Comparison of ENCODE assay signal across 9 cellular contexts in the genomic region with DNA sequence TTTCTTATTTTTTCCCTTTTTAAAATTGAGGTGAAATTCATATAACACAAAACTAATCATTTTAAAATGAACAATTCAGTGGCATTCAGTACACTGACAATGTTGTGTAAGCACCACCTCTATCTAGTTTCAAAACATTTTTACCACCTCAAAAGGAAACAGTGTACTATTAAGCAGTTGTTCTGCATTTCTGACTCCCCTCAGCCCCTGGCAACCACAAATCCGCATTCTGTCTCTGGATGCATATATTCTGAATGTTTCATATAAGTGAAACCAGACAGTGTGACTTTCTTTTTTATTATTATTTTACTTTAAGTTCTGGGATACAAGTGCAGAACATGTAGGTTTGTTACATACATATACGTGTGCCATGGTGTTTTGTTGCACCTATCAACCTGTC. TPM values are rescaled to one million over a fixed set of nuclear protein-coding genes. Genes with fewer than 3 reads are reported as not detected.
DNase-seq lines count a peak whose midpoint lies in the region; ATAC-seq and TF ChIP-seq lines count a peak whose summit lies in the region.
"Had no signal": no experiment of that assay in that cellular context is flagged by ENCODE, and none has a peak within 500 bp of the region (broad histone marks: within the 10 kb centered on the region; RNA-seq: fewer than 3 reads in every experiment).

No MANE protein-coding gene starts in this region.

- H3F3A ChIP-seq in smooth muscle cell (ENCODE audit: low read depth): no peaks in the 10 kb centered on the region

- no peaks in the 10 kb centered on the region for H3K9me3 ChIP-seq in smooth muscle cell (replicated peaks; ENCODE audit: low read depth)
- no peaks in the 10 kb centered on the region for H3K9me3 ChIP-seq in aorta (ENCODE audit: control insufficient read depth, low read length)

- H3K9me3 Mint-ChIP-seq in activated T-cell treated with anti-CD3 and anti-CD28 coated beads, Interleukin-2, amount 50 U/mL, for 24 hours: peaks cover 10% of the 10 kb centered on the region
- peaks cover 23% of the 10 kb centered on the region for H3K9me3 Mint-ChIP-seq in chondrocyte (ENCODE audit: low read depth)

- H3K27ac Mint-ChIP-seq in activated T-cell treated with anti-CD3 and anti-CD28 coated beads, Interleukin-2, amount 50 U/mL, for 24 hours: peak overlapping the region; percentile 19
- H3K27ac Mint-ChIP-seq in chondrocyte (ENCODE audit: unreplicated experiment): no peak overlapping the region

- H3K9ac ChIP-seq in smooth muscle cell (ENCODE audit: low read depth): no peak overlapping the region

- H2AFZ ChIP-seq in smooth muscle cell (ENCODE audit: low read depth): no peak overlapping the region

- peaks cover 27% of the 10 kb centered on the region for H3K4me1 ChIP-seq in smooth muscle cell (ENCODE audit: low read depth)
- no peaks in the 10 kb centered on the region for H3K4me1 ChIP-seq in aorta (ENCODE audit: control insufficient read depth in 1 of 2, insufficient read depth in 2 of 2, low read length in 2 of 2)

- H3K36me3 ChIP-seq in smooth muscle cell (ENCODE audit: low read depth) (no peaks in the 10 kb centered on the region), aorta (ENCODE audit: control insufficient read depth in 1 of 2, insufficient read depth in 2 of 2, low read length in 1 of 2) (no peaks in the 10 kb centered on the region)

- peak overlapping the region; percentile 76 for H3K4me2 ChIP-seq in smooth muscle cell

- H3K27me3 Mint-ChIP-seq in activated T-cell treated with anti-CD3 and anti-CD28 coated beads, Interleukin-2, amount 50 U/mL, for 24 hours: no peaks in the 10 kb centered on the region
- H3K27me3 Mint-ChIP-seq in chondrocyte (ENCODE audit: low read depth): no peaks in the 10 kb centered on the region

- peaks cover 18% of the 10 kb centered on the region for H3K36me3 Mint-ChIP-seq in activated T-cell treated with anti-CD3 and anti-CD28 coated beads, Interleukin-2, amount 50 U/mL, for 24 hours (ENCODE audit: low read depth)
- peaks cover 5% of the 10 kb centered on the region for H3K36me3 Mint-ChIP-seq in chondrocyte (ENCODE audit: low read depth)

- no peaks in the 10 kb centered on the region for H3K27me3 ChIP-seq in smooth muscle cell (ENCODE audit: low read depth)
- no peaks in the 10 kb centered on the region for H3K27me3 ChIP-seq in aorta (ENCODE audit: control insufficient read depth in 1 of 2, insufficient read depth in 2 of 2, low read length in 1 of 2)
- H3K27me3 ChIP-seq: dorsolateral prefrontal cortex had no signal

- H3K79me2 ChIP-seq in smooth muscle cell (ENCODE audit: low read depth): peaks cover 5% of the 10 kb centered on the region

- WGBS in smooth muscle cell (ENCODE audit: low lambda C conversion rate): 89% methylated on average over 2 of the region's 2 CpGs
- 95% methylated on average over 2 of the region's 2 CpGs for WGBS in aorta, 2 donors

- intact Hi-C loops in aorta (cut with DNase I): no loop called here

- no peaks in the 10 kb centered on the region for H4K20me1 ChIP-seq in smooth muscle cell (ENCODE audit: low read depth)

- peak overlapping the region; percentile 21 for H3K4me3 Mint-ChIP-seq in activated T-cell treated with anti-CD3 and anti-CD28 coated beads, Interleukin-2, amount 50 U/mL, for 24 hours
- H3K4me3 Mint-ChIP-seq in chondrocyte (ENCODE audit: unreplicated experiment): no peak overlapping the region

- TF ChIP-seq CTCF in smooth muscle cell (IDR thresholded peaks at IDR 0.05; ENCODE audit: borderline replicate concordance, insufficient read depth, poor library complexity, severe bottlenecking): no peak
- no peak for TF ChIP-seq CTCF in chondrocyte (IDR thresholded peaks at IDR 0.05)

- H3K27ac ChIP-seq in smooth muscle cell (ENCODE audit: low read depth): no peak overlapping the region
- no peak overlapping the region for H3K27ac ChIP-seq in aorta (ENCODE audit: low read depth in 1 of 2, low read length in 2 of 2)
- H3K27ac ChIP-seq: dorsolateral prefrontal cortex had no signal

- H3K4me1 Mint-ChIP-seq in activated T-cell treated with anti-CD3 and anti-CD28 coated beads, Interleukin-2, amount 50 U/mL, for 24 hours (ENCODE audit: low read depth): peaks cover 86% of the 10 kb centered on the region
- H3K4me1 Mint-ChIP-seq in chondrocyte (ENCODE audit: low read depth): peaks cover 46% of the 10 kb centered on the region

- DNase-seq in activated T-cell treated with anti-CD3 and anti-CD28 coated beads, Interleukin-2, amount 50 U/mL, for 24 hours: no peak
- DNase-seq in activated T-cell treated with anti-CD3 and anti-CD28 coated beads, Interleukin-2, amount 50 U/mL, for 1 hour: no peak
- DNase-seq in NOMO-1 treated with DMSO at 0.1 percent for 48 hours (lab: John Stamatoyannopoulos, UW; ENCODE audit: unreplicated experiment) (peak; percentile 57), smooth muscle cell (lab: John Stamatoyannopoulos, UW; ENCODE audit: unreplicated experiment) (no peak), chondrocyte (ENCODE audit: low spot score) (no peak), NCI-H1105 treated with DMSO at 0.1 percent for 48 hours (lab: John Stamatoyannopoulos, UW) (no peak), aorta (no peak)
- DNase-seq: dorsolateral prefrontal cortex had no signal

- ATAC-seq in HG02642 (IDR thresholded peaks at IDR 0.05; ENCODE audit: poor library complexity, unreplicated experiment) (peak; percentile 45), aorta (ENCODE audit: low FRiP score) (no peak)

- no peak overlapping the region for H3K4me3 ChIP-seq in smooth muscle cell
- no peak overlapping the region for H3K4me3 ChIP-seq in aorta (ENCODE audit: low read length in 2 of 2)
- H3K4me3 ChIP-seq: dorsolateral prefrontal cortex had no signal

RNA-seq across cellular contexts. Expression of a gene that starts 19.2 kb away (rescaled TPM):
- 94.2 and 120 TPM in 2 replicates for total RNA-seq in smooth muscle cell
- 47.9 and 49.4 TPM in 2 replicates for polyA plus RNA-seq in smooth muscle cell
- total RNA-seq in chondrocyte: 45.4 to 68.5 TPM (median 45.6 TPM) in 3 replicates
- total RNA-seq in aorta: 10 to 100 TPM; 57.7 to 76.9 TPM
- 10 to 100 TPM; 33.1 to 39.3 TPM for polyA plus RNA-seq in aorta
